ENCODE assay signal across 8 cellular contexts in the genomic region with DNA sequence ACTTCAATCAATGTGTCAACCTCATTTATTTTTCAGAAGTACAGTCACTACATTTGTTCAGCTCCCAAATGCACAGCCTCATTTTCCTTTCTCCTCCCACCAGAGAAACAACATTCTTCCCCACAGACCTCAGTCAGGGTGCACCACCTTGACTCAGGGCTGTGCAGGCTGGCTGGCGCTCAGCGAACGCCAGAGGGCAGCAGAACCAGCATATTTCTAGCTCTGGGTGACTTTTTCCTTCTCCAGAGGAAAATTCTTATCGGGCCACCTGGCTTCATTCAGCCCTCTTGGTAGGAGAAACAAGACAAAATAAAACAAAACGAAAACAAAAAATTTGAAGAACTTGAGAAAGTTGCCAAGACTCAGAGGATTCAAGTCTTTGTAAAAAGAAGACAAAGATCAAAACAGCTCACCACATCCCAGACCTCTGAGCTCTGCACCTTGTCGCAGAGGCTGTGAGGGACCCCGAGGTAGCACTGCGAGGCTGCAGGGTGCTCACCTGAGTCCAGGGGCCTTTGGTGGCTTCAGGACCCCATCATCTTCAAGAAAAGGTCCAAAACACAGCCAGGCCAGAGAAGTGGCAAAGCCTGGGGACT. TPM values are rescaled to one million over a fixed set of nuclear protein-coding genes. Genes with fewer than 3 reads are reported as not detected.
DNase-seq lines count a peak whose midpoint lies in the region; ATAC-seq and TF ChIP-seq lines count a peak whose summit lies in the region.

No MANE protein-coding gene starts in this region.

- WGBS in right lobe of liver (ENCODE audit: insufficient coverage, low coverage, low lambda C conversion rate, missing lambda C conversion rate): 14% methylated on average over 6 of the region's 8 CpGs

- DNase-seq in BJ (ENCODE audit: low read depth) (no peak), GM19240 (ENCODE audit: insufficient read length, low spot score) (peak; percentile 16), NCI-H187 (lab: John Stamatoyannopoulos, UW) (peak; percentile 54 to 55), WERI-Rb-1 (peak; percentile 79), choroid plexus epithelial cell (ENCODE audit: low read depth) (peak; percentile 45), right lobe of liver (peak in 2 of 3 donors; percentile 67), occipital lobe (lab: John Stamatoyannopoulos, UW) (no peak)
- DNase-seq in stimulated activated naive CD8-positive, alpha-beta T cell treated with anti-CD3 and anti-CD28 coated beads, Interleukin-15, amount 100 ng/mL, for 72 hours: peak; percentile 17 to 21

- POLR2A ChIA-PET in BJ (lab: Charles Lee): no interaction called here

- H3K27ac Mint-ChIP-seq in stimulated activated naive CD8-positive, alpha-beta T cell treated with anti-CD3 and anti-CD28 coated beads, Interleukin-15, amount 100 ng/mL, for 72 hours: no peak overlapping the region

- CTCF ChIA-PET in BJ (lab: Yijun Ruan, JAX): interaction anchor here (0.8 to 3.3 kb wide), 31 partner anchors 8 to 1238 kb away, joined by 3 to 69 read pairs (median 4); no protein-coding TSS in a partner anchor

- peaks cover 0 to 47% (median 18%) of the 10 kb centered on the region in 4 donors for H3K4me1 ChIP-seq in right lobe of liver

- no peaks in the 10 kb centered on the region for H3K9me3 ChIP-seq in WERI-Rb-1 (ENCODE audit: severe bottlenecking)
- no peaks in the 10 kb centered on the region for H3K9me3 ChIP-seq in right lobe of liver

- H3K4me1 Mint-ChIP-seq in stimulated activated naive CD8-positive, alpha-beta T cell treated with anti-CD3 and anti-CD28 coated beads, Interleukin-15, amount 100 ng/mL, for 72 hours: peaks cover 5% of the 10 kb centered on the region

- intact Hi-C loops in right lobe of liver (cut with DNase I): loop anchor here (10.0 kb wide), 2 partner anchors 51 to 671 kb away; no protein-coding TSS in a partner anchor

- peak; percentile 32 to 68 (median 59) for ATAC-seq in right lobe of liver
- peak; percentile 65 for ATAC-seq in stimulated activated naive CD8-positive, alpha-beta T cell treated with anti-CD3 and anti-CD28 coated beads, Interleukin-15, amount 100 ng/mL, for 72 hours

- no peak overlapping the region for H3K4me3 Mint-ChIP-seq in stimulated activated naive CD8-positive, alpha-beta T cell treated with anti-CD3 and anti-CD28 coated beads, Interleukin-15, amount 100 ng/mL, for 72 hours

- H3K27ac ChIP-seq in WERI-Rb-1 (no peak overlapping the region), right lobe of liver (peak overlapping the region in 1 of 3 donors; percentile 29)

- no peak for TF ChIP-seq POLR2A in right lobe of liver (IDR thresholded peaks at IDR 0.05)

- peak; percentile 92 for TF ChIP-seq CTCF in BJ (IDR thresholded peaks at IDR 0.05; ENCODE audit: insufficient read depth, low read depth, low read length)
- peak; percentile 84 for TF ChIP-seq CTCF in WERI-Rb-1 (IDR thresholded peaks at IDR 0.05; ENCODE audit: low read depth, low read length)
- TF ChIP-seq CTCF in choroid plexus epithelial cell (conservative IDR thresholded peaks at IDR 0.05; ENCODE audit: low read depth, low read length): peak; percentile 82
- TF ChIP-seq CTCF in right lobe of liver (IDR thresholded peaks at IDR 0.05): peak; percentile 66 to 87 (median 80)

- H3K36me3 ChIP-seq in BJ (ENCODE audit: control insufficient read depth, insufficient read depth, low read length): no peaks in the 10 kb centered on the region
- no peaks in the 10 kb centered on the region for H3K36me3 ChIP-seq in WERI-Rb-1
- H3K36me3 ChIP-seq in right lobe of liver: peaks cover 0 to 99% (median 10%) of the 10 kb centered on the region in 4 donors

- H3K9me3 Mint-ChIP-seq in stimulated activated naive CD8-positive, alpha-beta T cell treated with anti-CD3 and anti-CD28 coated beads, Interleukin-15, amount 100 ng/mL, for 72 hours: no peaks in the 10 kb centered on the region

- H3K4me3 ChIP-seq in BJ (ENCODE audit: low read depth, low read length): no peak overlapping the region
- no peak overlapping the region; the same call in 1 of the 2 replicates for H3K4me3 ChIP-seq in WERI-Rb-1 (ENCODE audit: low read depth, low read length)
- no peak overlapping the region for H3K4me3 ChIP-seq in choroid plexus epithelial cell (ENCODE audit: low read depth, low read length)
- no peak overlapping the region for H3K4me3 ChIP-seq in right lobe of liver

- H3K27me3 ChIP-seq in BJ (ENCODE audit: control insufficient read depth, insufficient read depth, low read length) (no peaks in the 10 kb centered on the region; the same call in 1 of the 2 replicates), WERI-Rb-1 (ENCODE audit: insufficient read depth, low read depth, severe bottlenecking) (no peaks in the 10 kb centered on the region), right lobe of liver (no peaks in the 10 kb centered on the region)

- H3K27me3 Mint-ChIP-seq in stimulated activated naive CD8-positive, alpha-beta T cell treated with anti-CD3 and anti-CD28 coated beads, Interleukin-15, amount 100 ng/mL, for 72 hours: peaks cover 33% of the 10 kb centered on the region

RNA-seq across cellular contexts. Expression of gene PAH, which starts 33.7 kb away (rescaled TPM):
- polyA plus RNA-seq in BJ (2011; rRNA removed): not detected in 2 replicates
- not detected in 2 replicates for polyA minus RNA-seq in BJ (2011; rRNA and poly(A)+ RNA removed)
- total RNA-seq in right lobe of liver (1,000 to 10,000 TPM in 3 of 6 experiments, 100 to 1,000 TPM in 3; 873 to 2,034 (median 1,035) TPM), occipital lobe (0.16 TPM)

Comparison
In these comparisons a context has a peak if more than half of its experiments do, and no peak if none do; other contexts are left out.
1. DNase-seq: peak in GM19240 (single experiment), NCI-H187 (2 of 2), WERI-Rb-1 (single experiment), choroid plexus epithelial cell (single experiment), right lobe of liver (2 of 3) and stimulated activated naive CD8-positive, alpha-beta T cell treated with anti-CD3 and anti-CD28 coated beads, Interleukin-15, amount 100 ng/mL, for 72 hours (2 of 2); none in BJ (single experiment) and occipital lobe (single experiment).
2. RNA of gene PAH, which starts 33.7 kb away (total RNA-seq): 873 to 2,034 TPM in right lobe of liver; 0.16 TPM in occipital lobe (single experiment); every median in the first group is over 100 times any median in the second.
3. Peak in every context shown above with its lines, with median percentiles within 50 percentile points of each other: CTCF ChIP-seq.